ENCODE assay signal across 33 cellular contexts in the genomic region with DNA sequence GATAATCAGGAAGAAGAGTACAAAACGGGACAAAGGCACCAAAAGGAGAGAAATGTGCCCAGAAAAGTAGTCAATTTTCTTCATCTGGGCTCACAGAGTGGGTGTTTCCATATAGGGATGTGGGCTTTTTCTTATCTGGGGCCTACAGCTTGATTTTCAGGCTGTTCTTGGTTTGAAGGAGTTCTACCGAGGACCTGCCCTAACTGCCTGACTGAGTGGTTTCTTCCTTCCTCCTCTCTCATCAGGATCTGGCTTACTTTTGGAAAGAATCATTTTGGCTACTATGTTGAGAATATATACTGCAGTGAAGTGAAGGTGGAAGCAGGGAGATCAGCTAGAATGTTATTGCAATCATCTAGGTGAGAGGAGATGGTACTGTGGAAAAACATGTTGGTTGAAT.
"Had no signal": no experiment of that assay in that cellular context is flagged by ENCODE, and none has a peak within 500 bp of the region (broad histone marks: within the 10 kb centered on the region; RNA-seq: fewer than 3 reads in every experiment).

No MANE protein-coding gene starts in this region.

- H3K4me1 ChIP-seq: adrenal gland, body of pancreas, breast epithelium had no signal

- H3K36me3 ChIP-seq: adrenal gland, brain microvascular endothelial cell, breast epithelium had no signal

- ATAC-seq: activated CD8-positive, alpha-beta T cell treated with anti-CD3 and anti-CD28 coated beads for 36 hours; activated naive CD4-positive, alpha-beta T cell treated with anti-CD3 and anti-CD28 coated beads, Interleukin-2, amount 50 U/mL, for 72 hours; activated T-cell treated with anti-CD3 and anti-CD28 coated beads, Interleukin-2, amount 50 U/mL, for 4 hours; activated T-cell treated with anti-CD3 and anti-CD28 coated beads, Interleukin-2, amount 50 U/mL, for 72 hours; activated T-helper 17 cell treated with anti-CD3 and anti-CD28 coated beads, Interleukin-2, amount 50 U/mL, for 72 hours; body of pancreas had no signal

- H3K4me3 ChIP-seq: adrenal gland, body of pancreas, breast epithelium had no signal

- DNase-seq: activated B cell treated with CpG ODN at 0.5 μM for 24 hours; activated CD4-positive, alpha-beta memory T cell treated with anti-CD3 and anti-CD28 coated beads for 36 hours; activated CD4-positive, alpha-beta T cell treated with anti-CD3 and anti-CD28 coated beads for 4 hours; activated CD4-positive, alpha-beta T cell treated with anti-CD3 and anti-CD28 coated beads, Interleukin-2, amount 10 ng/mL, durations not matched to agents 24 days and 14 days; activated CD4-positive, alpha-beta T cell treated with anti-CD3 and anti-CD28 coated beads, Interleukin-2, amount 50 U/mL, for 1 hour; activated CD4-positive, alpha-beta T cell treated with anti-CD3 and anti-CD28 coated beads, Interleukin-2, amount 50 U/mL, for 4 hours; activated CD4-positive, CD25-positive, alpha-beta regulatory T cell treated with anti-CD3 and anti-CD28 coated beads, Interleukin-2, amount 50 U/mL, for 72 hours; activated CD8-positive, alpha-beta memory T cell treated with anti-CD3 and anti-CD28 coated beads, Interleukin-2, amount 50 U/mL, for 4 hours; activated CD8-positive, alpha-beta T cell treated with anti-CD3 and anti-CD28 coated beads for 36 hours; activated effector memory CD4-positive, alpha-beta T cell treated with anti-CD3 and anti-CD28 coated beads, Interleukin-2, amount 50 U/mL, for 16 hours; activated gamma-delta T cell treated with Interleukin-2 at 50 U/mL for 16 hours; activated naive CD4-positive, alpha-beta T cell; activated naive CD4-positive, alpha-beta T cell treated with anti-CD3 and anti-CD28 coated beads for 36 hours; activated naive CD4-positive, alpha-beta T cell treated with anti-CD3 and anti-CD28 coated beads, Interleukin-2, amount 50 U/mL, for 16 hours; activated naive CD8-positive, alpha-beta T cell treated with anti-CD3 and anti-CD28 coated beads for 36 hours; activated T-cell treated with anti-CD3 and anti-CD28 coated beads for 4 hours; activated T-cell treated with anti-CD3 and anti-CD28 coated beads, Interleukin-2, amount 50 U/mL, for 1 hour; activated T-cell treated with anti-CD3 and anti-CD28 coated beads, Interleukin-2, amount 50 U/mL, for 4 hours; activated T-cell treated with anti-CD3 and anti-CD28 coated beads, Interleukin-2, amount 50 U/mL, for 72 hours; adrenal gland; amniotic stem cell; aorta; body of pancreas; brain microvascular endothelial cell; central memory CD4-positive, alpha-beta T cell; T-helper 2 cell; T-helper 9 cell had no signal

- H3K9me3 ChIP-seq: adrenal gland, body of pancreas had no signal

- H3K27me3 ChIP-seq: adrenal gland, body of pancreas, brain microvascular endothelial cell, breast epithelium had no signal

- H3K27ac ChIP-seq: adrenal gland, body of pancreas, brain microvascular endothelial cell, breast epithelium, VCaP had no signal

- FAIRE-seq: astrocyte, TTC549 had no signal
